Comparison of ENCODE assay signal across 20 cellular contexts in genomic region chr22:24398409-24398808, GRCh38. TPM values are rescaled to one million over a fixed set of nuclear protein-coding genes. Genes with fewer than 3 reads are reported as not detected.
DNase-seq lines count a peak whose midpoint lies in the region; ATAC-seq lines count a peak whose summit lies in the region.
"Had no signal": no experiment of that assay in that cellular context is flagged by ENCODE, and none has a peak within 500 bp of the region (broad histone marks: within the 10 kb centered on the region; RNA-seq: fewer than 3 reads in every experiment).

No MANE protein-coding gene starts in this region.

- H3K4me2 ChIP-seq in Karpas-422 (ENCODE audit: low read depth, low read length, poor library complexity, severe bottlenecking) = peak overlapping the region; percentile 80

- no peak overlapping the region for H3K4me3 ChIP-seq in Karpas-422 (ENCODE audit: low read length)
- H3K4me3 ChIP-seq: K562, right lobe of liver had no signal

- H3K27me3 ChIP-seq in Karpas-422 (ENCODE audit: low read length) = no peaks in the 10 kb centered on the region
- H3K27me3 ChIP-seq: right lobe of liver had no signal

- H3K4me1 Mint-ChIP-seq in activated naive CD8-positive, alpha-beta T cell (ENCODE audit: low read depth) = peaks cover 9% of the 10 kb centered on the region
- H3K4me1 Mint-ChIP-seq in activated naive CD8-positive, alpha-beta T cell treated with anti-CD3 and anti-CD28 coated beads for 36 hours = peaks cover 32% of the 10 kb centered on the region
- H3K4me1 Mint-ChIP-seq in activated naive CD8-positive, alpha-beta T cell treated with anti-CD3 and anti-CD28 coated beads, Interleukin-2, amount 50 U/mL, for 24 hours = peaks cover 38% of the 10 kb centered on the region
- H3K4me1 Mint-ChIP-seq in stimulated activated effector memory CD8-positive, alpha-beta T cell treated with anti-CD3 and anti-CD28 coated beads, Interleukin-12 subunit alpha, Interleukin-12 subunit beta, amount 100 ng/mL, for 72 hours = peaks cover 46% of the 10 kb centered on the region

- H3K36me3 Mint-ChIP-seq in activated naive CD8-positive, alpha-beta T cell = peaks cover 11% of the 10 kb centered on the region
- H3K36me3 Mint-ChIP-seq in activated naive CD8-positive, alpha-beta T cell treated with anti-CD3 and anti-CD28 coated beads for 36 hours = peaks cover 20% of the 10 kb centered on the region
- peaks cover 22% of the 10 kb centered on the region for H3K36me3 Mint-ChIP-seq in activated naive CD8-positive, alpha-beta T cell treated with anti-CD3 and anti-CD28 coated beads, Interleukin-2, amount 50 U/mL, for 24 hours (ENCODE audit: low read depth)
- peaks cover 57% of the 10 kb centered on the region for H3K36me3 Mint-ChIP-seq in stimulated activated effector memory CD8-positive, alpha-beta T cell treated with anti-CD3 and anti-CD28 coated beads, Interleukin-12 subunit alpha, Interleukin-12 subunit beta, amount 100 ng/mL, for 72 hours

- peak overlapping the region; percentile 93 for H3K27ac ChIP-seq in Karpas-422 (ENCODE audit: low read length)
- H3K27ac ChIP-seq: HL-60, right lobe of liver had no signal

- DNase-seq in activated naive CD8-positive, alpha-beta T cell treated with anti-CD3 and anti-CD28 coated beads for 36 hours = no peak
- DNase-seq in Karpas-422 (peak; percentile 53), cerebellar cortex (ENCODE audit: low spot score) (no peak), NCI-H446 (lab: John Stamatoyannopoulos, UW) (no peak)
- DNase-seq in activated naive CD8-positive, alpha-beta T cell treated with anti-CD3 and anti-CD28 coated beads, Interleukin-2, amount 50 U/mL, for 24 hours = no peak
- no peak for DNase-seq in stimulated activated effector memory CD8-positive, alpha-beta T cell treated with anti-CD3 and anti-CD28 coated beads, Interleukin-12 subunit alpha, Interleukin-12 subunit beta, amount 100 ng/mL, for 72 hours (ENCODE audit: low spot score in 2 of 2)
- DNase-seq: activated CD4-positive, CD25-positive, alpha-beta regulatory T cell treated with anti-CD3 and anti-CD28 coated beads, Interleukin-2, amount 50 U/mL, for 72 hours; activated CD8-positive, alpha-beta memory T cell treated with anti-CD3 and anti-CD28 coated beads, Interleukin-2, amount 50 U/mL, for 48 hours; erythroblast; NCI-H1048; NCI-H524; right lobe of liver; Right ventricle myocardium superior; stimulated activated CD4-positive, alpha-beta T cell treated with anti-CD3 and anti-CD28 coated beads, Interleukin-2, amount 100 ng/mL, for 24 hours had no signal

- H3K9me2 ChIP-seq in Karpas-422 (replicated peaks; ENCODE audit: insufficient read depth, low read length) = no peaks in the 10 kb centered on the region

- H3K4me3 Mint-ChIP-seq in activated naive CD8-positive, alpha-beta T cell = no peak overlapping the region
- no peak overlapping the region for H3K4me3 Mint-ChIP-seq in activated naive CD8-positive, alpha-beta T cell treated with anti-CD3 and anti-CD28 coated beads for 36 hours
- H3K4me3 Mint-ChIP-seq in activated naive CD8-positive, alpha-beta T cell treated with anti-CD3 and anti-CD28 coated beads, Interleukin-2, amount 50 U/mL, for 24 hours = no peak overlapping the region
- H3K4me3 Mint-ChIP-seq in stimulated activated effector memory CD8-positive, alpha-beta T cell treated with anti-CD3 and anti-CD28 coated beads, Interleukin-12 subunit alpha, Interleukin-12 subunit beta, amount 100 ng/mL, for 72 hours = no peak overlapping the region
- H3K4me3 Mint-ChIP-seq: activated naive CD4-positive, alpha-beta T cell treated with anti-CD3 and anti-CD28 coated beads, Interleukin-2, amount 50 U/mL, for 24 hours had no signal

- H3K27ac Mint-ChIP-seq in activated naive CD8-positive, alpha-beta T cell = peak overlapping the region; percentile 68
- no peak overlapping the region for H3K27ac Mint-ChIP-seq in activated naive CD8-positive, alpha-beta T cell treated with anti-CD3 and anti-CD28 coated beads for 36 hours
- peak overlapping the region; percentile 27 for H3K27ac Mint-ChIP-seq in activated naive CD8-positive, alpha-beta T cell treated with anti-CD3 and anti-CD28 coated beads, Interleukin-2, amount 50 U/mL, for 24 hours
- H3K27ac Mint-ChIP-seq in stimulated activated effector memory CD8-positive, alpha-beta T cell treated with anti-CD3 and anti-CD28 coated beads, Interleukin-12 subunit alpha, Interleukin-12 subunit beta, amount 100 ng/mL, for 72 hours = peak overlapping the region; percentile 72

- H3K27me3 Mint-ChIP-seq in activated naive CD8-positive, alpha-beta T cell = no peaks in the 10 kb centered on the region
- no peaks in the 10 kb centered on the region for H3K27me3 Mint-ChIP-seq in activated naive CD8-positive, alpha-beta T cell treated with anti-CD3 and anti-CD28 coated beads for 36 hours
- H3K27me3 Mint-ChIP-seq in activated naive CD8-positive, alpha-beta T cell treated with anti-CD3 and anti-CD28 coated beads, Interleukin-2, amount 50 U/mL, for 24 hours = no peaks in the 10 kb centered on the region
- H3K27me3 Mint-ChIP-seq: activated naive CD4-positive, alpha-beta T cell treated with anti-CD3 and anti-CD28 coated beads, Interleukin-2, amount 50 U/mL, for 24 hours had no signal

- ATAC-seq in activated naive CD8-positive, alpha-beta T cell treated with anti-CD3 and anti-CD28 coated beads, Interleukin-2, amount 50 U/mL, for 24 hours = no peak
- no peak for ATAC-seq in stimulated activated effector memory CD8-positive, alpha-beta T cell treated with anti-CD3 and anti-CD28 coated beads, Interleukin-12 subunit alpha, Interleukin-12 subunit beta, amount 100 ng/mL, for 72 hours
- no peak for ATAC-seq in GM21723 (IDR thresholded peaks at IDR 0.05; ENCODE audit: unreplicated experiment)
- ATAC-seq: K562, left lobe of liver, right lobe of liver had no signal

- H3K4me1 ChIP-seq in Karpas-422 (ENCODE audit: low read length) = peaks cover 69% of the 10 kb centered on the region

- H3K79me2 ChIP-seq in Karpas-422 (ENCODE audit: low read length) = peaks cover 15% of the 10 kb centered on the region

- H2AFZ ChIP-seq in Karpas-422 (ENCODE audit: low read length) = no peak overlapping the region

- no peaks in the 10 kb centered on the region for H3K9me3 ChIP-seq in Karpas-422 (ENCODE audit: low read length)
- H3K9me3 ChIP-seq: right lobe of liver had no signal

- no peaks in the 10 kb centered on the region for H4K20me1 ChIP-seq in Karpas-422 (ENCODE audit: insufficient read depth, low read depth, low read length)

- H3K36me3 ChIP-seq in Karpas-422 (ENCODE audit: insufficient read depth, low read length) = no peaks in the 10 kb centered on the region; the same call in 1 of the 2 replicates

- H3K9ac ChIP-seq in Karpas-422 (ENCODE audit: low read length) = peak overlapping the region; percentile 52

- no peaks in the 10 kb centered on the region for H3K9me3 Mint-ChIP-seq in activated naive CD8-positive, alpha-beta T cell (ENCODE audit: low read depth)
- no peaks in the 10 kb centered on the region for H3K9me3 Mint-ChIP-seq in activated naive CD8-positive, alpha-beta T cell treated with anti-CD3 and anti-CD28 coated beads for 36 hours
- no peaks in the 10 kb centered on the region for H3K9me3 Mint-ChIP-seq in activated naive CD8-positive, alpha-beta T cell treated with anti-CD3 and anti-CD28 coated beads, Interleukin-2, amount 50 U/mL, for 24 hours
- H3K9me3 Mint-ChIP-seq in stimulated activated effector memory CD8-positive, alpha-beta T cell treated with anti-CD3 and anti-CD28 coated beads, Interleukin-12 subunit alpha, Interleukin-12 subunit beta, amount 100 ng/mL, for 72 hours = no peaks in the 10 kb centered on the region
- H3K9me3 Mint-ChIP-seq: activated naive CD4-positive, alpha-beta T cell treated with anti-CD3 and anti-CD28 coated beads, Interleukin-2, amount 50 U/mL, for 24 hours had no signal

RNA-seq across cellular contexts. Expression of gene ADORA2A, which starts 29.0 kb away (rescaled TPM):
- 10 to 100 TPM; 45.1 to 45.2 TPM for total RNA-seq in activated naive CD8-positive, alpha-beta T cell treated with anti-CD3 and anti-CD28 coated beads for 36 hours
- 65.9 and 86.7 TPM in 2 replicates for total RNA-seq in Karpas-422 (2014; rRNA removed; shearing (Covaris generic); ENCODE audit: low replicate concordance)
